Comparison of ENCODE assay signal across 13 cellular contexts in the genomic region with DNA sequence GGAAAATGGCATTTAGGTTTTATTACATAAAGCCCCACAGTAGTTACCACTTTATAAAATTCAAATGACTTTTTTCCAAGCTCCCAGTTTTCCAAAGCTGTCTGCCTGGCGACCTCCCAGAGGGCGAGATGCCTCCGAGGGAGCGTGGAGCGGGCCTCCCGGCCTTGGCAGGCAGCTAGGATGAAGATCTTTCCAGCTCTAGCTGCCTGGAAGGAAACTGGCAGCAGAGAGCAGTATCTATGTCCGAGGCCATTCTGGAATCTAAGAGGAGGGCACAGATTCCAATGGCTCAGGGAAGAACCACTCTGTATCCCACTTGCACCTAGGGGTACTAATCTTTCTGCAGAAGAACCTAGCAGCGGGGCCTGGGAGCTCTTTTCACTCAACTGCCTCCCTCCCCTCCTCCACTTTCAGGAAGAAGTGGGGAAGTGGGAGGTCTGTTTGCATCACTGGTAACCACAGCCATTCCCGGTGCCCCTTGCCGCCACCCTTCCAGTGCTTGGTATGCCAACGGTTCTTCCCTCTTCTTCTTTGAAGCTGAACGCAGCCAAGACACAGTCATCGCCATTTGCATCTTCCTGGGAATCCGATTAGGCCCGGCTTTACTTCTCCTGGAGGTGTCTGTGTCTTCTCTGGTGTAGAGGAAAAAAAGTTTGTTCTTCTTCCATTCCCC. TPM values are rescaled to one million over a fixed set of nuclear protein-coding genes. Genes with fewer than 3 reads are reported as not detected.
DNase-seq lines count a peak whose midpoint lies in the region; ATAC-seq and TF ChIP-seq lines count a peak whose summit lies in the region.
"Had no signal": no experiment of that assay in that cellular context is flagged by ENCODE, and none has a peak within 500 bp of the region (broad histone marks: within the 10 kb centered on the region; RNA-seq: fewer than 3 reads in every experiment).

No MANE protein-coding gene starts in this region.

- H3K27me3 ChIP-seq in HL-60 (ENCODE audit: insufficient read depth, poor library complexity, severe bottlenecking) (no peaks in the 10 kb centered on the region), lower lobe of right lung (ENCODE audit: low read depth) (no peaks in the 10 kb centered on the region)
- H3K27me3 ChIP-seq: BE2C, pancreas, SJSA1 had no signal

- H3K27ac ChIP-seq in HL-60 (replicated peaks) (peak overlapping the region; percentile 93), lower lobe of right lung (peak overlapping the region; percentile 54)
- H3K27ac ChIP-seq: pancreas, SJSA1 had no signal

- ATAC-seq in lower lobe of right lung = peak; percentile 59 to 75
- ATAC-seq in HG03280 (IDR thresholded peaks at IDR 0.05; ENCODE audit: unreplicated experiment) = no peak
- ATAC-seq in GM19035 (IDR thresholded peaks at IDR 0.05; ENCODE audit: unreplicated experiment) = no peak

- H3K36me3 ChIP-seq in lower lobe of right lung = no peaks in the 10 kb centered on the region
- H3K36me3 ChIP-seq: BE2C, pancreas, SJSA1 had no signal

- in situ Hi-C loops in GM13977 (cut with MboI; ENCODE audit: low pct_unique_long_range_greater_than_20kb, low sequenced_read_pairs, unreplicated experiment) = no loop called here

- H3K36me3 Mint-ChIP-seq in activated T-helper 2 cell treated with anti-CD3 and anti-CD28 coated beads, Interferon-gamma antibody, Interleukin-2, Interleukin-4, amounts not matched to agents 10 μg/mL and 5 μg/mL and 100 μg/mL, durations not matched to agents 14 hours and 24 hours and 36 hours (ENCODE audit: low read depth) = no peaks in the 10 kb centered on the region

- H3K9me3 Mint-ChIP-seq in activated T-helper 2 cell treated with anti-CD3 and anti-CD28 coated beads, Interferon-gamma antibody, Interleukin-2, Interleukin-4, amounts not matched to agents 10 μg/mL and 5 μg/mL and 100 μg/mL, durations not matched to agents 14 hours and 24 hours and 36 hours = peaks cover 4% of the 10 kb centered on the region

- H3K27ac Mint-ChIP-seq in activated T-helper 2 cell treated with anti-CD3 and anti-CD28 coated beads, Interferon-gamma antibody, Interleukin-2, Interleukin-4, amounts not matched to agents 10 μg/mL and 5 μg/mL and 100 μg/mL, durations not matched to agents 14 hours and 24 hours and 36 hours = peak overlapping the region; percentile 67

- DNase-seq in AG10803 (ENCODE audit: low read depth) (peak; percentile 8), HL-60 (ENCODE audit: low read depth in 1 of 2, low spot score in 1 of 2) (peak; percentile 67 to 91), lower lobe of right lung (peak; percentile 64), NCI-H2107 (lab: John Stamatoyannopoulos, UW) (no peak), GM13977 (ENCODE audit: low spot score) (no peak)
- DNase-seq in activated T-helper 2 cell treated with anti-CD3 and anti-CD28 coated beads, Interferon-gamma antibody, Interleukin-2, Interleukin-4, amounts not matched to agents 10 μg/mL and 5 μg/mL and 100 μg/mL, durations not matched to agents 14 hours and 24 hours and 36 hours (ENCODE audit: low spot score) = no peak
- DNase-seq: BE2C, NCI-H2171 treated with DMSO at 0.1 percent for 48 hours, trophoblast cell had no signal

- H3K27me3 Mint-ChIP-seq in activated T-helper 2 cell treated with anti-CD3 and anti-CD28 coated beads, Interferon-gamma antibody, Interleukin-2, Interleukin-4, amounts not matched to agents 10 μg/mL and 5 μg/mL and 100 μg/mL, durations not matched to agents 14 hours and 24 hours and 36 hours (ENCODE audit: low read depth) = no peaks in the 10 kb centered on the region

- intact Hi-C loops in activated T-helper 2 cell treated with anti-CD3 and anti-CD28 coated beads, Interferon-gamma antibody, Interleukin-2, Interleukin-4, amounts not matched to agents 10 μg/mL and 5 μg/mL and 100 μg/mL, durations not matched to agents 14 hours and 24 hours and 36 hours (cut with micrococcal nuclease) = no loop called here
- intact Hi-C loops in lower lobe of right lung (cut with DNase I) = no loop called here

- no peak for TF ChIP-seq CTCF in AG10803 (conservative IDR thresholded peaks at IDR 0.05; ENCODE audit: low read length)
- TF ChIP-seq CTCF in HL-60 (IDR thresholded peaks at IDR 0.05; ENCODE audit: insufficient read depth, low read length) = no peak
- no peak for TF ChIP-seq CTCF in lower lobe of right lung (IDR thresholded peaks at IDR 0.05)
- no peak for TF ChIP-seq CTCF in GM13977 (IDR thresholded peaks at IDR 0.05; ENCODE audit: extremely low read depth, insufficient read depth, missing control alignments)

- H3K4me3 Mint-ChIP-seq in activated T-helper 2 cell treated with anti-CD3 and anti-CD28 coated beads, Interferon-gamma antibody, Interleukin-2, Interleukin-4, amounts not matched to agents 10 μg/mL and 5 μg/mL and 100 μg/mL, durations not matched to agents 14 hours and 24 hours and 36 hours (ENCODE audit: low read depth) = no peak overlapping the region

- no peaks in the 10 kb centered on the region for H3K9me3 ChIP-seq in lower lobe of right lung
- H3K9me3 ChIP-seq: BE2C, pancreas, SJSA1 had no signal

- peaks cover 10% of the 10 kb centered on the region for H3K4me1 ChIP-seq in lower lobe of right lung
- H3K4me1 ChIP-seq: BE2C, pancreas, SJSA1 had no signal

- H3K4me3 ChIP-seq in AG10803 (ENCODE audit: low read length) = no peak overlapping the region
- H3K4me3 ChIP-seq in HL-60 (replicated peaks; ENCODE audit: insufficient read depth, low read length) = peak overlapping the region; percentile 14
- H3K4me3 ChIP-seq in lower lobe of right lung = peak overlapping the region; percentile 25
- H3K4me3 ChIP-seq: pancreas, SJSA1 had no signal

- peaks cover 41% of the 10 kb centered on the region for H3K4me1 Mint-ChIP-seq in activated T-helper 2 cell treated with anti-CD3 and anti-CD28 coated beads, Interferon-gamma antibody, Interleukin-2, Interleukin-4, amounts not matched to agents 10 μg/mL and 5 μg/mL and 100 μg/mL, durations not matched to agents 14 hours and 24 hours and 36 hours (ENCODE audit: low read depth)

RNA-seq across cellular contexts. Expression of a gene that starts 47.4 kb away (rescaled TPM):
- total RNA-seq in activated T-helper 2 cell treated with anti-CD3 and anti-CD28 coated beads, Interferon-gamma antibody, Interleukin-2, Interleukin-4, amounts not matched to agents 10 μg/mL and 5 μg/mL and 100 μg/mL, durations not matched to agents 14 hours and 24 hours and 36 hours = 527 and 540 TPM in 2 replicates
- total RNA-seq in lower lobe of right lung = 118 TPM

Comparison
In these comparisons a context has a peak if more than half of its experiments do, and no peak if none do; other contexts are left out.
1. DNase-seq: peak in AG10803 (single experiment), HL-60 (2 of 2) and lower lobe of right lung (single experiment); none in activated T-helper 2 cell treated with anti-CD3 and anti-CD28 coated beads, Interferon-gamma antibody, Interleukin-2, Interleukin-4, amounts not matched to agents 10 μg/mL and 5 μg/mL and 100 μg/mL, durations not matched to agents 14 hours and 24 hours and 36 hours (single experiment), NCI-H2107 (single experiment) and GM13977 (single experiment).
2. ATAC-seq: peak in lower lobe of right lung (2 of 2); none in HG03280 (single experiment) and GM19035 (single experiment).